11 cellular contexts compared by ENCODE assay signal in genomic region chr3:135163701-135164100, GRCh38.
"Had no signal": no experiment of that assay in that cellular context is flagged by ENCODE, and none has a peak within 500 bp of the region (broad histone marks: within the 10 kb centered on the region; RNA-seq: fewer than 3 reads in every experiment).

No MANE protein-coding gene starts in this region.

- H3K9me3 ChIP-seq: HAP-1 had no signal

- FAIRE-seq: H1, H54 had no signal

- H3K36me3 ChIP-seq: HAP-1 had no signal

- ATAC-seq: GM23338, HCT116 had no signal

- H2AFZ ChIP-seq: GM23248, GM23338 had no signal

- H3K9ac ChIP-seq: GM23248 had no signal

- H3K4me2 ChIP-seq: GM23338 had no signal

- H3K27ac ChIP-seq: GM23248 had no signal

- DNase-seq: GM23248, GOT3, H7, H9, HCEC 1CT, HFFc6 had no signal

- H3K4me3 ChIP-seq: GM23248, GM23338, HAP-1 had no signal

- H3K4me1 ChIP-seq: HAP-1 had no signal
